8 cellular contexts compared by ENCODE assay signal in the genomic region with DNA sequence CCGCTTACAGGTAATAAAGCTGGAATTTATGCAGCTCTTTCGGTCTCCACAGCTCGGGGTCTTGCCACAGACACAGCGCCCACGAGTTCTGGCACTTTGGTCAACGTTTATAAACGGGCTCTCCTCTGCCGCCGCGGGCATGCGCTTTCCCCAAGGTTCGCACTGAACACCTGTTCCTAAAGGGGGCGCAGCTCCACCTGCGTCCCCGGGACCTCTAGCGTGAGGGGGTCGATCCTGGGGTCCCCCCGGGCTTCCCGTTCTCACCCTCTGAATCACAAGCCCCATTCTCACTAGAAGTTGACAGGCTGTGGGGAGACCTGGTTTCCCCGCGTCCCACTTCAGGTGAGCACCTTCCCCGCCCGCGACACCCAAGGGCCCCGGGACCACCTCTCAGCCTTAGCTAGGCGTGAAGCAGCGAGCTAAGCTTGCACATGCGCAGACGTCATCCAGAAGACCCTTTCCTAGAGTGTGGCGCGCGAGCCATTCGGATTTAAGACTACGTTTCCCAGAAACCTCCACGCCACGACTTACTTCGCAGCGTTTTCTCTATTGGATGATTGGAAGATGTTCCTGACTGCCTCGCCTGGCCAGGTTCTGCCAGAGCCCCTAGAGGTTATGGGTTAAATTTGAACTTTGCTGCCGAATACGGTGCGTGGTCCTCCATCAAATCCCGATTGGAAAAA. TPM values are rescaled to one million over a fixed set of nuclear protein-coding genes. Genes with fewer than 3 reads are reported as not detected.
DNase-seq lines count a peak whose midpoint lies in the region; ATAC-seq and TF ChIP-seq lines count a peak whose summit lies in the region.

No MANE protein-coding gene starts in this region.

- WGBS in mesodermal cell (ENCODE audit: insufficient coverage in 2 of 2), 2 experiments, result 2 to 4% methylated on average over 26 to 33 of the region's 43 CpGs

- peak overlapping the region; percentile 68 for H3K27ac Mint-ChIP-seq in activated CD4-positive, alpha-beta T cell treated with anti-CD3 and anti-CD28 coated beads, Interleukin-2, amount 10 ng/mL, durations not matched to agents 24 days and 14 days

- TF ChIP-seq POLR2A in GM18951 (IDR thresholded peaks at IDR 0.05; ENCODE audit: extremely low read depth, insufficient read depth, insufficient read length), result peak; percentile 9

- peaks cover 26% of the 10 kb centered on the region for H3K4me1 Mint-ChIP-seq in activated CD4-positive, alpha-beta T cell treated with anti-CD3 and anti-CD28 coated beads, Interleukin-2, amount 10 ng/mL, durations not matched to agents 24 days and 14 days

- H3K4me1 ChIP-seq in mesodermal cell (ENCODE audit: control insufficient read depth, insufficient read depth, low read length, poor library complexity, severe bottlenecking), result no peaks in the 10 kb centered on the region

- peaks cover 40% of the 10 kb centered on the region for H3K27me3 Mint-ChIP-seq in activated CD4-positive, alpha-beta T cell treated with anti-CD3 and anti-CD28 coated beads, Interleukin-2, amount 10 ng/mL, durations not matched to agents 24 days and 14 days

- H3K9me3 ChIP-seq in mesodermal cell (ENCODE audit: control insufficient read depth, low read length), result no peaks in the 10 kb centered on the region

- intact Hi-C loops in activated CD4-positive, alpha-beta T cell treated with anti-CD3 and anti-CD28 coated beads, Interleukin-2, amount 10 ng/mL, durations not matched to agents 24 days and 14 days (cut with micrococcal nuclease), result loop anchor here (1.0 kb wide), 1 partner anchor 17 kb away; no protein-coding TSS in a partner anchor

- H3K36me3 ChIP-seq in mesodermal cell (ENCODE audit: control insufficient read depth, insufficient read depth, low read length), result no peaks in the 10 kb centered on the region

- peak overlapping the region; percentile 60 for H3K4me3 ChIP-seq in mesodermal cell (ENCODE audit: extremely low read depth, insufficient read depth, low read length, poor library complexity, severe bottlenecking)

- peak overlapping the region; percentile 87 for H3K4me3 Mint-ChIP-seq in activated CD4-positive, alpha-beta T cell treated with anti-CD3 and anti-CD28 coated beads, Interleukin-2, amount 10 ng/mL, durations not matched to agents 24 days and 14 days

- H3K9me3 Mint-ChIP-seq in activated CD4-positive, alpha-beta T cell treated with anti-CD3 and anti-CD28 coated beads, Interleukin-2, amount 10 ng/mL, durations not matched to agents 24 days and 14 days, result no peaks in the 10 kb centered on the region

- DNase-seq in Ammon's horn (ENCODE audit: low spot score), result peak; percentile 78
- peak; percentile 92 for DNase-seq in NCI-H2227 treated with DMSO at 0.1 percent for 48 hours (lab: John Stamatoyannopoulos, UW)
- peak; percentile 84 for DNase-seq in activated CD4-positive, alpha-beta T cell treated with anti-CD3 and anti-CD28 coated beads, Interleukin-2, amount 10 ng/mL, durations not matched to agents 24 days and 14 days
- DNase-seq in epithelial cell of prostate (ENCODE audit: low read depth, low spot score), result no peak
- peak; percentile 59 for DNase-seq in stimulated activated naive CD8-positive, alpha-beta T cell treated with anti-CD3 and anti-CD28 coated beads, Interleukin-15, Interleukin-2, amounts not matched to agents 100 U/mL and 50 U/mL, for 24 hours

- in situ Hi-C loops in GM18951 (cut with MboI; ENCODE audit: low sequenced_read_pairs, unreplicated experiment), result no loop called here

- H3K27ac ChIP-seq in epithelial cell of prostate, result peak overlapping the region; percentile 97
- no peak overlapping the region for H3K27ac ChIP-seq in mesodermal cell (ENCODE audit: low read depth, low read length, severe bottlenecking)

- no peaks in the 10 kb centered on the region for H3K36me3 Mint-ChIP-seq in activated CD4-positive, alpha-beta T cell treated with anti-CD3 and anti-CD28 coated beads, Interleukin-2, amount 10 ng/mL, durations not matched to agents 24 days and 14 days (ENCODE audit: low read depth)

- peak; percentile 53 for ATAC-seq in HG03139 (IDR thresholded peaks at IDR 0.05; ENCODE audit: unreplicated experiment)
- peak; percentile 71 for ATAC-seq in stimulated activated naive CD8-positive, alpha-beta T cell treated with anti-CD3 and anti-CD28 coated beads, Interleukin-15, Interleukin-2, amounts not matched to agents 100 U/mL and 50 U/mL, for 24 hours

RNA-seq across cellular contexts. Expression of gene ZNF782, which starts 21.3 kb away (rescaled TPM):
- 4.3 and 5.1 TPM in 2 replicates for total RNA-seq in activated CD4-positive, alpha-beta T cell treated with anti-CD3 and anti-CD28 coated beads, Interleukin-2, amount 10 ng/mL, durations not matched to agents 24 days and 14 days
- 2.4 TPM for polyA plus RNA-seq in mesodermal cell (2013, experiment 1 of 2)
- 1.1 TPM for polyA plus RNA-seq in mesodermal cell (2013, experiment 2 of 2)

RNA-seq across cellular contexts. Expression of gene NUTM2G, which starts 53.0 kb away (rescaled TPM):
- total RNA-seq in activated CD4-positive, alpha-beta T cell treated with anti-CD3 and anti-CD28 coated beads, Interleukin-2, amount 10 ng/mL, durations not matched to agents 24 days and 14 days, result not detected in 2 replicates
- polyA plus RNA-seq in mesodermal cell (2013, experiment 1 of 2), result not detected
- polyA plus RNA-seq in mesodermal cell (2013, experiment 2 of 2), result not detected
